ENCODE assay signal across 29 cellular contexts in genomic region chr21:26887241-26887640, GRCh38. TPM values are rescaled to one million over a fixed set of nuclear protein-coding genes. Genes with fewer than 3 reads are reported as not detected.
A peak's percentile ranks its signal among the peaks of the same experiment; 100 is the strongest.
DNase-seq lines count a peak whose midpoint lies in the region; ATAC-seq and TF ChIP-seq lines count a peak whose summit lies in the region.
"Had no signal": no experiment of that assay in that cellular context is flagged by ENCODE, and none has a peak within 500 bp of the region (broad histone marks: within the 10 kb centered on the region; RNA-seq: fewer than 3 reads in every experiment).

No MANE protein-coding gene starts in this region.

- H3K27me3 ChIP-seq in adipocyte (replicated peaks; ENCODE audit: control insufficient read depth, insufficient read depth, low read length) = no peaks in the 10 kb centered on the region
- no peaks in the 10 kb centered on the region for H3K27me3 ChIP-seq in prostate gland (replicated peaks; ENCODE audit: insufficient read depth)
- H3K27me3 ChIP-seq in ascending aorta = no peaks in the 10 kb centered on the region
- H3K27me3 ChIP-seq: cardiac muscle cell, foreskin keratinocyte, hepatocyte, right atrium auricular region, testis had no signal

- H3K9me3 ChIP-seq in adipocyte (ENCODE audit: control insufficient read depth, low read length) (no peaks in the 10 kb centered on the region), prostate gland (no peaks in the 10 kb centered on the region), ascending aorta (no peaks in the 10 kb centered on the region)
- H3K9me3 ChIP-seq: left ventricle myocardium inferior, right atrium auricular region, testis had no signal

- ATAC-seq in HG02870 (IDR thresholded peaks at IDR 0.05; ENCODE audit: unreplicated experiment) (no peak), GM19395 (IDR thresholded peaks at IDR 0.05; ENCODE audit: unreplicated experiment) (no peak)
- ATAC-seq: activated naive CD8-positive, alpha-beta T cell treated with anti-CD3 and anti-CD28 coated beads, Interleukin-2, amount 50 U/mL, for 24 hours; foreskin keratinocyte; naive thymus-derived CD4-positive, alpha-beta T cell; T-helper 17 cell had no signal

- no peak for TF ChIP-seq CTCF in fibroblast of mammary gland (conservative IDR thresholded peaks at IDR 0.05; ENCODE audit: control insufficient read depth, insufficient read depth, low read depth, low read length)
- TF ChIP-seq CTCF in prostate gland (IDR thresholded peaks at IDR 0.05) = no peak
- no peak for TF ChIP-seq CTCF in ascending aorta (IDR thresholded peaks at IDR 0.05)

- 6% methylated on average over 3 of the region's 3 CpGs for WGBS in prostate gland

- no peak for TF ChIP-seq POLR2A in prostate gland (IDR thresholded peaks at IDR 0.05)

- H3K4me1 ChIP-seq in adipocyte (ENCODE audit: control insufficient read depth, insufficient read depth, low read length) = peaks cover 25% of the 10 kb centered on the region
- H3K4me1 ChIP-seq in prostate gland (replicated peaks) = peaks cover 5% of the 10 kb centered on the region
- no peaks in the 10 kb centered on the region for H3K4me1 ChIP-seq in ascending aorta
- H3K4me1 ChIP-seq: foreskin keratinocyte, right atrium auricular region had no signal

- H3K9ac ChIP-seq in adipocyte (ENCODE audit: low read length) = no peak overlapping the region

- DNase-seq in GM03348 (ENCODE audit: low spot score) (peak; percentile 33), adipocyte (ENCODE audit: low read depth) (peak; percentile 63), fibroblast of mammary gland (ENCODE audit: low read depth) (peak; percentile 8), prostate gland (ENCODE audit: low spot score) (peak; percentile 65), NCI-H1436 (lab: John Stamatoyannopoulos, UW) (no peak), ascending aorta (ENCODE audit: low spot score in 2 of 2) (no peak)
- DNase-seq: activated gamma-delta T cell; activated naive CD8-positive, alpha-beta T cell treated with anti-CD3 and anti-CD28 coated beads, Interleukin-2, amount 50 U/mL, for 24 hours; activated T-cell treated with anti-CD3 and anti-CD28 coated beads, Interleukin-2, amount 50 U/mL, for 1 hour; foreskin keratinocyte; GOT3; immature natural killer cell; KBM-7; left ventricle myocardium inferior; naive thymus-derived CD4-positive, alpha-beta T cell; NCI-H146; NCI-H524 treated with DMSO at 0.1 percent for 48 hours; RPMI8226; stimulated activated CD4-positive, alpha-beta T cell treated with anti-CD3 and anti-CD28 coated beads, Interleukin-4, amount 100 ng/mL, for 24 hours; stimulated activated naive CD4-positive, alpha-beta T cell treated with Interleukin-2 at 50 U/mL for 16 hours; T-helper 17 cell; testis had no signal

- intact Hi-C loops in prostate gland (cut with DNase I) = loop anchor here (10.0 kb wide), 2 partner anchors 178 to 808 kb away; no protein-coding TSS in a partner anchor
- intact Hi-C loops in ascending aorta (cut with DNase I) = no loop called here

- H3K4me3 ChIP-seq in adipocyte (ENCODE audit: low read length) (no peak overlapping the region), fibroblast of mammary gland (ENCODE audit: control insufficient read depth, low read depth, low read length) (no peak overlapping the region), prostate gland (no peak overlapping the region), ascending aorta (no peak overlapping the region)
- H3K4me3 ChIP-seq: cardiac muscle cell, dorsolateral prefrontal cortex, hepatocyte, left ventricle myocardium inferior, right atrium auricular region, testis had no signal

- H3K36me3 ChIP-seq in adipocyte (ENCODE audit: control insufficient read depth, insufficient read depth, low read length, severe bottlenecking) (no peaks in the 10 kb centered on the region), prostate gland (no peaks in the 10 kb centered on the region), ascending aorta (no peaks in the 10 kb centered on the region)
- H3K36me3 ChIP-seq: cardiac muscle cell, left ventricle myocardium inferior, right atrium auricular region had no signal

- no peak overlapping the region for H3K27ac ChIP-seq in prostate gland
- H3K27ac ChIP-seq in ascending aorta = no peak overlapping the region
- H3K27ac ChIP-seq: cardiac muscle cell, dorsolateral prefrontal cortex, foreskin keratinocyte, hepatocyte, left ventricle myocardium inferior, right atrium auricular region, testis had no signal

RNA-seq across cellular contexts. Expression of gene ADAMTS1, which starts 42.0 kb away (rescaled TPM):
- 100 to 1,000 TPM in 1 of 2 donors, 10 to 100 TPM in 1; 19.4 to 110 TPM for total RNA-seq in prostate gland
- 672 TPM for total RNA-seq in ascending aorta
- total RNA-seq: HT1080, T-helper 17 cell had no signal

Comparison
In these comparisons a context has a peak if more than half of its experiments do, and no peak if none do; other contexts are left out.
1. DNase-seq: peak in GM03348 (single experiment), adipocyte (single experiment), fibroblast of mammary gland (single experiment) and prostate gland (single experiment); none in NCI-H1436 (single experiment) and ascending aorta (0 of 2).